ENCODE assay signal across 1 cellular context in genomic region chr3:53255775-53256703, GRCh38.
TF ChIP-seq lines count a peak whose summit lies in the region.

TSS of gene TKT (minus strand) at chr3:53256022. CDS start at chr3:53255942, 80 bp downstream.

TF ChIP-seq in SK-N-SH, 30 proteins besides CTCF, POLR2A, EP300 and RAD21 (continued from another document):
- TF ChIP-seq USF2 (IDR thresholded peaks at IDR 0.05; ENCODE audit: borderline replicate concordance, low read depth, low read length) (no peak), YY1 (IDR thresholded peaks at IDR 0.05; ENCODE audit: low read depth) (no peak), MEF2A (IDR thresholded peaks at IDR 0.05; ENCODE audit: borderline replicate concordance, low read depth) (no peak), PBX3 (IDR thresholded peaks at IDR 0.05) (peak; percentile 20; the same call in 1 of the 2 replicates), SMC3 (IDR thresholded peaks at IDR 0.05; ENCODE audit: low read depth, low read length) (no peak), USF1 (IDR thresholded peaks at IDR 0.05; ENCODE audit: borderline replicate concordance, low read depth) (no peak), EZH2phosphoT487 (IDR thresholded peaks at IDR 0.05; ENCODE audit: borderline replicate concordance, low read depth) (no peak), FOXJ3 (CRISPR knock-in tag; IDR thresholded peaks at IDR 0.05) (no peak), MAX (IDR thresholded peaks at IDR 0.05; ENCODE audit: low read depth) (peak; percentile 69; the same call in 1 of the 2 replicates), IRF3 (IDR thresholded peaks at IDR 0.05; ENCODE audit: low read depth, low read length) (no peak), GABPA (IDR thresholded peaks at IDR 0.05; ENCODE audit: low read depth) (no peak), TAF1 (IDR thresholded peaks at IDR 0.05; ENCODE audit: borderline replicate concordance, low read depth, low read length) (peak; percentile 47; the same call in 1 of the 2 replicates), CHD2 (IDR thresholded peaks at IDR 0.05; ENCODE audit: low read length, partially characterized antibody) (no peak), SIN3A (IDR thresholded peaks at IDR 0.05; ENCODE audit: borderline replicate concordance, low read depth, low read length) (0 out of 2 replicates have a peak, but pooled peaks have one; percentile 41), ELF1 (IDR thresholded peaks at IDR 0.05) (no peak)
